Comparison of ENCODE assay signal across 8 cellular contexts in genomic region chrX:110407910-110408545, GRCh38. TPM values are rescaled to one million over a fixed set of nuclear protein-coding genes. Genes with fewer than 3 reads are reported as not detected.
A peak's percentile ranks its signal among the peaks of the same experiment; 100 is the strongest.
DNase-seq lines count a peak whose midpoint lies in the region; ATAC-seq, FAIRE-seq and TF ChIP-seq lines count a peak whose summit lies in the region.

No MANE protein-coding gene starts in this region.

- H3K4me2 ChIP-seq in PC-9, result no peak overlapping the region

- H4K20me1 ChIP-seq in PC-9 (ENCODE audit: insufficient read depth), result no peaks in the 10 kb centered on the region

- no peaks in the 10 kb centered on the region for H3K9me3 ChIP-seq in PC-9 (ENCODE audit: insufficient read depth, low read depth)

- intact Hi-C loops in PC-9 (cut with micrococcal nuclease; ENCODE audit: unreplicated experiment), result loop anchor here (1.0 to 5.0 kb wide), 3 partner anchors 62 to 321 kb away; a partner anchor contains a TSS

- peaks cover 28% of the 10 kb centered on the region; the same call in 1 of the 2 replicates for H3F3A ChIP-seq in PC-9 (ENCODE audit: insufficient read depth, low read depth)

- POLR2A ChIA-PET in PC-9 (lab: Charles Lee; ENCODE audit: unreplicated experiment), result no interaction called here

- no peaks in the 10 kb centered on the region for H3K9me2 ChIP-seq in PC-9 (ENCODE audit: insufficient read depth)

- H3K27ac ChIP-seq in PC-9, result no peak overlapping the region

- no peak overlapping the region for H3K4me3 ChIP-seq in PC-9

- BruUV-seq in PC-9 (replicated peaks; lab: Mats Ljungman, UMichigan), result no TSS peak

- TF ChIP-seq CTCF in PC-9 (conservative IDR thresholded peaks at IDR 0.05), result peak; percentile 94

- no peaks in the 10 kb centered on the region for H3K79me2 ChIP-seq in PC-9 (ENCODE audit: low read depth)

- no peak for ATAC-seq in HG02642 (IDR thresholded peaks at IDR 0.05; ENCODE audit: poor library complexity, unreplicated experiment)

- peak; percentile 4 to 7 for DNase-seq in activated CD8-positive, alpha-beta memory T cell treated with anti-CD3 and anti-CD28 coated beads for 1 hour (ENCODE audit: extremely low read depth in 1 of 2, low read depth in 1 of 2)
- no peak for DNase-seq in activated CD8-positive, alpha-beta memory T cell treated with anti-CD3 and anti-CD28 coated beads, Interleukin-2, amount 50 U/mL, for 48 hours
- DNase-seq in HT1080 (ENCODE audit: low read depth) (peak; percentile 53), PC-9 (peak; percentile 54 to 67), frontal cortex (ENCODE audit: low spot score in 2 of 2) (peak; percentile 10 to 35), pons (ENCODE audit: low spot score) (peak; percentile 63)
- peak; percentile 0 for DNase-seq in activated effector memory CD4-positive, alpha-beta T cell treated with Interleukin-2 at 50 U/mL for 16 hours

- peaks cover 47% of the 10 kb centered on the region for H3K4me1 ChIP-seq in PC-9 (replicated peaks; ENCODE audit: insufficient read depth)

- no peak overlapping the region for H2AFZ ChIP-seq in PC-9

- H3K36me3 ChIP-seq in PC-9 (ENCODE audit: low read depth), result no peaks in the 10 kb centered on the region

- H3K27me3 ChIP-seq in PC-9 (ENCODE audit: insufficient read depth, low read depth), result no peaks in the 10 kb centered on the region

- no peak for FAIRE-seq in frontal cortex (lab: Jason Lieb, UNC)

- CTCF ChIA-PET in PC-9 (lab: Charles Lee), result interaction anchor here (0.7 to 1.9 kb wide), 4 partner anchors 197 to 247 kb away, joined by 3 to 6 read pairs (median 4); no protein-coding TSS in a partner anchor

RNA-seq across cellular contexts. Expression of gene RTL9, which starts 49.4 kb away (rescaled TPM):
- 0.20 and 0.26 TPM in 2 replicates for total RNA-seq in HT1080 (2014; rRNA removed; shearing (Covaris generic))
- 0.10 and 0.12 TPM in 2 replicates for polyA plus RNA-seq in HT1080 (2015; cell fraction: cytosol; rRNA removed)
- 0.27 and 0.45 TPM in 2 replicates for polyA plus RNA-seq in HT1080 (2015; cell fraction: nucleus; rRNA removed)
- total RNA-seq in PC-9 (2021) (0.79 TPM in 1 of 2 replicates, not detected in the other), frontal cortex (under 0.01 TPM)
